ENCODE assay signal across 12 cellular contexts in the genomic region with DNA sequence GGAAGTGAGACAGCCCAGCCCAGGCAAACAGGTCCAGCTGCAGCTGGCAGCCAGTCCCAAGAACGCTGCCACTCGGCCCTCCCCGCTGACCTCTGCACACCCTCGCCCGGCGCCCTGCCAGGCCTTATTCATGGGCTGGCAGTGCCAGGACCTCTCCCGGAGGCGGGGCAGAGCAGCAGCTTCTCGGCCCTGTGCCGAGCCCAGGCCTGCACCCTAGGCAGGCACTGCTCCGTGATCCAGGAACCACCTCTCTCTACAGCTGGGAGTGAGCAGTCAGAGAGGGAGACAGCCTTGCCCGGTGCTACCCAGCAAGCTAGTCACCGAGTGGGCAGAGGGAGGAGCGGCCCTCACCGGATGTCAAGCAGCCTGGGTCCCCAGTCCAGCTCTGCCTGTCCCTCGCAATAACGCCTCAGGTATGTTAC.
DNase-seq lines count a peak whose midpoint lies in the region; ATAC-seq and TF ChIP-seq lines count a peak whose summit lies in the region.
"Had no signal": no experiment of that assay in that cellular context is flagged by ENCODE, and none has a peak within 500 bp of the region (broad histone marks: within the 10 kb centered on the region; RNA-seq: fewer than 3 reads in every experiment).

No MANE protein-coding gene starts in this region.

- peaks cover 6 to 21% (median 10%) of the 10 kb centered on the region in 3 donors for H3K27me3 Mint-ChIP-seq in CD14-positive monocyte (ENCODE audit: low read depth in 3 of 3)

- H3K27ac ChIP-seq in 22Rv1: peak overlapping the region; percentile 44

- H3K9me3 Mint-ChIP-seq in CD14-positive monocyte: no peaks in the 10 kb centered on the region
- H3K9me3 Mint-ChIP-seq: activated CD4-positive, alpha-beta memory T cell treated with anti-CD3 and anti-CD28 coated beads, Interleukin-2, amount 10 ng/mL, durations not matched to agents 7 days and 5 days had no signal

- intact Hi-C loops in mucosa of descending colon (cut with DNase I, micrococcal nuclease): no loop called here
- intact Hi-C loops in CD14-positive monocyte (cut with micrococcal nuclease): loop anchor here (5.0 kb wide), 2 partner anchors 127 to 132 kb away; no protein-coding TSS in a partner anchor
- intact Hi-C loops in posterior vena cava (cut with DNase I): no loop called here

- no peak overlapping the region for H3K4me3 Mint-ChIP-seq in CD14-positive monocyte
- H3K4me3 Mint-ChIP-seq: activated CD4-positive, alpha-beta memory T cell treated with anti-CD3 and anti-CD28 coated beads, Interleukin-2, amount 10 ng/mL, durations not matched to agents 7 days and 5 days had no signal

- no peak overlapping the region for H3K27ac Mint-ChIP-seq in CD14-positive monocyte
- H3K27ac Mint-ChIP-seq: activated CD4-positive, alpha-beta memory T cell treated with anti-CD3 and anti-CD28 coated beads, Interleukin-2, amount 10 ng/mL, durations not matched to agents 7 days and 5 days had no signal

- TF ChIP-seq CTCF in 22Rv1 (IDR thresholded peaks at IDR 0.05) (no peak), mucosa of descending colon (IDR thresholded peaks at IDR 0.05) (no peak), CD14-positive monocyte (IDR thresholded peaks at IDR 0.05) (no peak), GM10266 (IDR thresholded peaks at IDR 0.05; ENCODE audit: control insufficient read depth, insufficient read depth, low read depth, missing control alignments) (no peak)

- H3K4me1 Mint-ChIP-seq in CD14-positive monocyte: no peaks in the 10 kb centered on the region

- no peaks in the 10 kb centered on the region for H3K36me3 ChIP-seq in mucosa of descending colon (ENCODE audit: low read depth)

- DNase-seq in NCI-H226 (peak; percentile 97), epidermal melanocyte (ENCODE audit: insufficient read length, low spot score) (peak; percentile 79), mucosa of descending colon (peak; percentile 95 to 97 (median 95)), CD14-positive monocyte (ENCODE audit: low spot score) (no peak), NCI-H526 (lab: John Stamatoyannopoulos, UW) (no peak), GM10266 (ENCODE audit: extremely low spot score) (no peak), posterior vena cava (ENCODE audit: low spot score) (no peak)
- DNase-seq: activated CD4-positive, alpha-beta memory T cell treated with anti-CD3 and anti-CD28 coated beads, Interleukin-2, amount 10 ng/mL, durations not matched to agents 7 days and 5 days; foreskin melanocyte; KBM-7; stimulated activated CD4-positive, alpha-beta T cell treated with anti-CD3 and anti-CD28 coated beads, Interleukin-1b, Interleukin-23, amount 100 ng/mL, for 48 hours had no signal

- H3K4me1 ChIP-seq in mucosa of descending colon (ENCODE audit: low read depth): peaks cover 33% of the 10 kb centered on the region

- H3K9me3 ChIP-seq in mucosa of descending colon: no peaks in the 10 kb centered on the region

- no peak overlapping the region for H3K4me3 ChIP-seq in mucosa of descending colon

- ATAC-seq in mucosa of descending colon: peak; percentile 92

- no peaks in the 10 kb centered on the region for H3K36me3 Mint-ChIP-seq in CD14-positive monocyte

Comparison
In these comparisons a context has a peak if more than half of its experiments do, and no peak if none do; other contexts are left out.
1. DNase-seq: peak in NCI-H226 (single experiment), epidermal melanocyte (single experiment) and mucosa of descending colon (3 of 3); none in CD14-positive monocyte (single experiment), NCI-H526 (0 of 2), GM10266 (single experiment) and posterior vena cava (single experiment).
2. intact Hi-C loops: an anchor here in CD14-positive monocyte (5.0 kb wide); none called in mucosa of descending colon and posterior vena cava.